ENCODE assay signal across 8 cellular contexts in genomic region chr14:103123634-103124500, GRCh38. TPM values are rescaled to one million over a fixed set of nuclear protein-coding genes. Genes with fewer than 3 reads are reported as not detected.
A peak's percentile ranks its signal among the peaks of the same experiment; 100 is the strongest.
DNase-seq lines count a peak whose midpoint lies in the region; ATAC-seq and TF ChIP-seq lines count a peak whose summit lies in the region.

No MANE protein-coding gene starts in this region.

- H3K27me3 ChIP-seq in dorsolateral prefrontal cortex, result peaks cover 0 to 22% (median 0%) of the 10 kb centered on the region in 45 donors
- peaks cover 9% of the 10 kb centered on the region for H3K27me3 ChIP-seq in mononuclear cell (ENCODE audit: insufficient read depth, low read length)

- peaks cover 63% of the 10 kb centered on the region for H3K4me1 ChIP-seq in mononuclear cell (ENCODE audit: insufficient read depth, low read length)

- peak overlapping the region in 29 of 59 donors; percentile 21 to 83 (median 56) for H3K27ac ChIP-seq in dorsolateral prefrontal cortex

- peak; percentile 56 for TF ChIP-seq CTCF in AG09309 (IDR thresholded peaks at IDR 0.05; ENCODE audit: control insufficient read depth, insufficient read depth, low read depth, low read length, missing control alignments)
- TF ChIP-seq CTCF in dorsolateral prefrontal cortex (IDR thresholded peaks at IDR 0.05 in 54 of 56, conservative IDR thresholded peaks at IDR 0.05 in 2 of 56; ENCODE audit: low read depth in 1 of 56, partially characterized antibody in 56 of 56), result peak in 13 of 56 donors; percentile 8 to 34 (median 25)

- intact Hi-C loops in dorsolateral prefrontal cortex (cut with DNase I), result no loop called here

- H3K9me3 ChIP-seq in mononuclear cell (ENCODE audit: low read depth, low read length), result no peaks in the 10 kb centered on the region

- peak overlapping the region; percentile 51 for H3K4me3 ChIP-seq in AG09309 (ENCODE audit: control insufficient read depth, low read depth, low read length)
- H3K4me3 ChIP-seq in dorsolateral prefrontal cortex, result peak overlapping the region; percentile 28 to 71 (median 54)
- peak overlapping the region; percentile 60 for H3K4me3 ChIP-seq in mononuclear cell (ENCODE audit: low read length)

- DNase-seq in AG09309 (ENCODE audit: low read depth) (no peak), HK-2 (ENCODE audit: unreplicated experiment) (peak; percentile 70), dorsolateral prefrontal cortex (no peak), DMS114 treated with DMSO at 0.1 percent for 48 hours (lab: John Stamatoyannopoulos, UW; ENCODE audit: unreplicated experiment) (no peak), mesenteric fat pad (ENCODE audit: low spot score) (no peak)
- no peak for DNase-seq in stimulated activated CD4-positive, alpha-beta T cell treated with anti-CD3 and anti-CD28 coated beads, Interleukin-12 subunit alpha, Interleukin-12 subunit beta, amount 100 ng/mL, for 4 hours

- ATAC-seq in HG03432 (IDR thresholded peaks at IDR 0.05; ENCODE audit: unreplicated experiment), result no peak

RNA-seq across cellular contexts. Expression of gene TNFAIP2, which starts 0.6 kb away (rescaled TPM):
- total RNA-seq in dorsolateral prefrontal cortex (10 to 100 TPM; 12.6 to 56.2 (median 22.2) TPM), mononuclear cell (410 TPM), mesenteric fat pad (211 TPM)

RNA-seq across cellular contexts. Expression of gene EXOC3L4, which starts 29.3 kb away (rescaled TPM):
- total RNA-seq in dorsolateral prefrontal cortex (under 1 TPM in 3 of 120 experiments, not detected in 117; 0.45 to 0.88 (median 0.49) TPM), mononuclear cell (not detected), mesenteric fat pad (2.0 TPM)

RNA-seq across cellular contexts. Expression of gene LBHD2, which starts 39.9 kb away (rescaled TPM):
- 1 to 10 TPM in 57 of 120 experiments, under 1 TPM in 20, not detected in 43; 0.58 to 5.7 (median 1.5) TPM for total RNA-seq in dorsolateral prefrontal cortex
- not detected for total RNA-seq in mononuclear cell
- total RNA-seq in mesenteric fat pad, result 3.1 TPM
